ENCODE assay signal across 8 cellular contexts in the genomic region with DNA sequence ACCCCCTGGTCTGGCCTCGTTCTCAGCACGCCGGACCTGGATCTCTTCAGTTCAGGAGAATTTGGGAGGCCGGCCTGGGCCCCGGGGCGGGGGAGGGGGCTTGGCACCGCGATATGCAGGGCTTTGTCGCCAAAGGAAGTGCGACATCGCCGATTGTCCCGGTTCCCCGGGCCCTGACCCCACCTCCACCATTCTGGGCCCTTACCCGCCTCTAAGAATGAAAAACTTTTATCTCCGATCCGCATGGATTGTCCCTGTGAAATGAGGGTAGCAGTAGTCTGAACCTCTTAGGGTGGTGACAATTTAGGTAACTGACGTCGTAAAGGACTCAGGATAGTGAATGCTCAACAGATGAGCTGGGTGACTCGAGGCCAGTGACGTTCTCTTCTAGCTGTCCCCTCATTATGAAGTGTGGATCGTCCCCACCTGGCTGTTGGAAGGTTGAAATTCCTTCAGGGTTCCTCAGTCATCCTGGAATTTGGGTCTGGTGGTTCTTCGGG. TPM values are rescaled to one million over a fixed set of nuclear protein-coding genes. Genes with fewer than 3 reads are reported as not detected.
DNase-seq lines count a peak whose midpoint lies in the region; ATAC-seq, FAIRE-seq and TF ChIP-seq lines count a peak whose summit lies in the region.

No MANE protein-coding gene starts in this region.

- FAIRE-seq in GM18507 (lab: Jason Lieb, UNC) = peak; percentile 38

- peaks cover 33% of the 10 kb centered on the region for H3K4me1 ChIP-seq in SJSA1 (replicated peaks)

- no peaks in the 10 kb centered on the region for H3K27me3 ChIP-seq in SJSA1 (replicated peaks)

- H3K9me3 ChIP-seq in SJSA1 (replicated peaks) = no peaks in the 10 kb centered on the region

- no peak for TF ChIP-seq CTCF in fibroblast of pulmonary artery (IDR thresholded peaks at IDR 0.05; ENCODE audit: low read length, missing control alignments)

- DNase-seq in GM18507 (ENCODE audit: extremely low spot score, insufficient read length, low read depth) (no peak), SJSA1 (ENCODE audit: low read depth in 1 of 2, low spot score in 2 of 2) (no peak), fibroblast of pulmonary artery (ENCODE audit: low read depth) (no peak), skeletal muscle cell (ENCODE audit: low read depth) (no peak), SKM-1 (lab: John Stamatoyannopoulos, UW; ENCODE audit: unreplicated experiment) (no peak), SIG-M5 (lab: John Stamatoyannopoulos, UW) (no peak), NCI-H2171 treated with DMSO at 0.1 percent for 48 hours (lab: John Stamatoyannopoulos, UW) (no peak)

- H3K4me3 ChIP-seq in SJSA1 (peak overlapping the region; percentile 69), fibroblast of pulmonary artery (replicated peaks; ENCODE audit: low read depth, low read length) (peak overlapping the region; percentile 97), skeletal muscle cell (ENCODE audit: low read depth, low read length) (peak overlapping the region; percentile 98)

- peak overlapping the region; percentile 53 for H3K27ac ChIP-seq in SJSA1

- peaks cover 42% of the 10 kb centered on the region for H3K36me3 ChIP-seq in SJSA1

- no peak for ATAC-seq in GM18861 (IDR thresholded peaks at IDR 0.05; ENCODE audit: unreplicated experiment)

RNA-seq across cellular contexts. Expression of a gene that starts 0.6 kb away (rescaled TPM):
- total RNA-seq in SJSA1 (2014; rRNA removed; shearing (Covaris generic)) = 74.7 and 107 TPM in 2 replicates

RNA-seq across cellular contexts. Expression of a gene that starts 4.3 kb away (rescaled TPM):
- 35.1 and 69.4 TPM in 2 replicates for total RNA-seq in SJSA1 (2014; rRNA removed; shearing (Covaris generic))

RNA-seq across cellular contexts. Expression of a gene that starts 6.8 kb away (rescaled TPM):
- total RNA-seq in SJSA1 (2014; rRNA removed; shearing (Covaris generic)) = 2.3 and 5.2 TPM in 2 replicates

RNA-seq across cellular contexts. Expression of a gene that starts 24.6 kb away (rescaled TPM):
- total RNA-seq in SJSA1 (2014; rRNA removed; shearing (Covaris generic)) = 2.9 and 5.3 TPM in 2 replicates

RNA-seq across cellular contexts. Expression of a gene that starts 27.3 kb away (rescaled TPM):
- 19.5 and 31.6 TPM in 2 replicates for total RNA-seq in SJSA1 (2014; rRNA removed; shearing (Covaris generic))
